Comparison of ENCODE assay signal across 14 cellular contexts in the genomic region with DNA sequence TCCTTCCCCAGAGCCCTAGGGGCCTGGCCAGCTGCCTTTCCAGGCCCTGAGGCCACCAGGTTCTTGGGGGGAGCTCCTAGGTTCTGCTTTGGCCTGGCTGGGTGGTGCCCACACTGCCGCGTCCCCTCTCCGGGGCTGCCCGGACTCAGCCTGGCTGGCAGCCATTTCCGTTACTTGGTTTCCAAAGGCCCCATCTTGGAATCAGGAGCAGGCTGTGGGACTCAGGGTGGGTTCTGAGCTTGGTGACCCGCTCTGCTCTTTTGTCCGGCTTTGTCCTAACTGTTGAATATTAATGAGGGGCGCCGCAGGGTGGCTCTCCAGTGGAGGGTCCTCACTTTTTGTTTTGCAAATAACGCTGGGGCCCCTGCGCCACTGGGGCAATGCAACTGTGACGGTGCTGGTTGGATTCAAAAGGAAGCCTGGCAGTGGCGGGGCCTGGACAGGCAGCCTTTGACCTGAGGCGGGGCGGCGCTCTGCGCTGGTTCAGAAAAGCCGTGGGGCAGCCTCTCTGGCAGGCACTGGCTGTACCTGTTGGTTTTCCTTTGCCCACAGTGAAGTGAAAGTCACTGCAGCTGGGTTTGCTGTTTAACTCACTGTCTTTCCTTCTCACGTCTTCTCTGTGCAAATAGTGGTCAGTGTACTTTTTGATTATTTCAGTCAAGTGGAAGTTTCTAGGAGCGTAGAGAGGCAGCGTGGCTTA. TPM values are rescaled to one million over a fixed set of nuclear protein-coding genes. Genes with fewer than 3 reads are reported as not detected.
A peak's percentile ranks its signal among the peaks of the same experiment; 100 is the strongest.
DNase-seq lines count a peak whose midpoint lies in the region; ATAC-seq and TF ChIP-seq lines count a peak whose summit lies in the region.
"Had no signal": no experiment of that assay in that cellular context is flagged by ENCODE, and none has a peak within 500 bp of the region (broad histone marks: within the 10 kb centered on the region; RNA-seq: fewer than 3 reads in every experiment).

No MANE protein-coding gene starts in this region.

- peaks cover 94% of the 10 kb centered on the region for H3K79me2 ChIP-seq in GM23338 (replicated peaks; ENCODE audit: insufficient read depth)

- H3K36me3 ChIP-seq in GM23338 (ENCODE audit: insufficient read depth) (no peaks in the 10 kb centered on the region), body of pancreas (replicated peaks in 1 of 2; ENCODE audit: insufficient read depth in 1 of 2, low read depth in 2 of 2) (no peaks in the 10 kb centered on the region), psoas muscle (ENCODE audit: insufficient read depth in 1 of 2, low read depth in 1 of 2) (no peaks in the 10 kb centered on the region), adrenal gland (replicated peaks in 1 of 2) (no peaks in the 10 kb centered on the region)

- TF ChIP-seq POLR2A in body of pancreas (IDR thresholded peaks at IDR 0.05) = no peak
- TF ChIP-seq POLR2A in adrenal gland (IDR thresholded peaks at IDR 0.05) = no peak

- peak in 1 of 2 experiments; percentile 21; a peak in 1 of 4 replicates for TF ChIP-seq CTCF in GM23338 (conservative IDR thresholded peaks at IDR 0.05; ENCODE audit: low read depth in 2 of 2)
- peak in 2 of 7 experiments; percentile 19 to 22 for TF ChIP-seq CTCF in body of pancreas (IDR thresholded peaks at IDR 0.05)
- no peak for TF ChIP-seq CTCF in psoas muscle (IDR thresholded peaks at IDR 0.05)
- no peak for TF ChIP-seq CTCF in adrenal gland (IDR thresholded peaks at IDR 0.05)

- H3K4me1 ChIP-seq in GM23338 (ENCODE audit: insufficient read depth) = peaks cover 43% of the 10 kb centered on the region
- H3K4me1 ChIP-seq in body of pancreas = peaks cover 61% of the 10 kb centered on the region
- H3K4me1 ChIP-seq in psoas muscle = peaks cover 81% of the 10 kb centered on the region
- peaks cover 30 to 68% of the 10 kb centered on the region in 2 donors for H3K4me1 ChIP-seq in adrenal gland (replicated peaks in 1 of 2)

- H3K9me3 Mint-ChIP-seq in GM23338 = no peaks in the 10 kb centered on the region

- H3K4me2 ChIP-seq in GM23338 = peak overlapping the region; percentile 71

- H3K27ac Mint-ChIP-seq in GM23338 = peak overlapping the region; percentile 83

- intact Hi-C loops in body of pancreas (cut with DNase I) (no loop called here), psoas muscle (cut with DNase I) (no loop called here), adrenal gland (cut with DNase I) (no loop called here)

- peak; percentile 98 for DNase-seq in GM23338 (ENCODE audit: low spot score)
- peak; percentile 73 to 85 (median 77) for DNase-seq in body of pancreas
- DNase-seq in islet precursor cell = peak; percentile 79
- peak in 1 of 2 donors; percentile 19 for DNase-seq in psoas muscle
- DNase-seq in adrenal gland = no peak
- no peak for DNase-seq in SK-N-DZ (ENCODE audit: low spot score)
- DNase-seq in GOT3 (lab: John Stamatoyannopoulos, UW) = no peak
- DNase-seq: activated CD4-positive, CD25-positive, alpha-beta regulatory T cell treated with anti-CD3 and anti-CD28 coated beads, Interleukin-2, amount 50 U/mL, for 72 hours; amniotic stem cell; DMS153; foreskin fibroblast; NCI-H187 had no signal

- H3K4me3 ChIP-seq in GM23338 (peak overlapping the region; percentile 35; the same call in 1 of the 2 replicates), body of pancreas (no peak overlapping the region), psoas muscle (peak overlapping the region; percentile 28), adrenal gland (no peak overlapping the region)

- H3K27ac ChIP-seq in GM23338 (ENCODE audit: low read depth) (peak overlapping the region; percentile 96), body of pancreas (peak overlapping the region; percentile 13 to 75 (median 60)), psoas muscle (no peak overlapping the region), adrenal gland (no peak overlapping the region)

- peaks cover 23% of the 10 kb centered on the region for H3F3A ChIP-seq in GM23338 (replicated peaks; ENCODE audit: low read depth)

- WGBS in body of pancreas, 2 donors = 30 to 46% methylated on average over 12 to 21 of the region's 21 CpGs
- 74 to 81% (median 78%) methylated on average over 21 of the region's 21 CpGs for WGBS in psoas muscle, 3 donors
- WGBS in adrenal gland, 4 donors = 84 to 91% (median 88%) methylated on average over 17 to 21 of the region's 21 CpGs

- ATAC-seq in GM23338 = peak; percentile 87
- peak; percentile 79 for ATAC-seq in body of pancreas
- no peak for ATAC-seq in psoas muscle
- no peak for ATAC-seq in GM21576 (IDR thresholded peaks at IDR 0.05; ENCODE audit: unreplicated experiment)
- ATAC-seq: HCT116 had no signal

- peaks cover 72% of the 10 kb centered on the region for H3K4me1 Mint-ChIP-seq in GM23338

- peaks cover 22% of the 10 kb centered on the region for H4K20me1 ChIP-seq in GM23338 (replicated peaks; ENCODE audit: insufficient read depth)

- H2AFZ ChIP-seq in GM23338 = no peak overlapping the region

- peak overlapping the region; percentile 36 for H3K4me3 Mint-ChIP-seq in GM23338

- H3K9me2 ChIP-seq in GM23338 (ENCODE audit: insufficient read depth) = no peaks in the 10 kb centered on the region

- H3K36me3 Mint-ChIP-seq in GM23338 (ENCODE audit: low read depth) = peaks cover 21% of the 10 kb centered on the region

- H3K27me3 ChIP-seq in GM23338 (ENCODE audit: insufficient read depth) (no peaks in the 10 kb centered on the region), body of pancreas (no peaks in the 10 kb centered on the region), psoas muscle (ENCODE audit: insufficient read depth in 3 of 3, low read length in 2 of 3) (no peaks in the 10 kb centered on the region), adrenal gland (no peaks in the 10 kb centered on the region)

- no peaks in the 10 kb centered on the region for H3K9me3 ChIP-seq in body of pancreas
- no peaks in the 10 kb centered on the region for H3K9me3 ChIP-seq in psoas muscle
- H3K9me3 ChIP-seq in adrenal gland (replicated peaks in 1 of 3) = no peaks in the 10 kb centered on the region

- peaks cover 35% of the 10 kb centered on the region for H3K27me3 Mint-ChIP-seq in GM23338 (ENCODE audit: insufficient read depth, low read depth, poor library complexity)

TF ChIP-seq in GM23338, 12 proteins besides CTCF, POLR2A, EP300 and RAD21:
- TF ChIP-seq CREB1 (CRISPR knock-in tag; IDR thresholded peaks at IDR 0.05; ENCODE audit: low read depth) = peak; percentile 76
- TF ChIP-seq, protein P1, sequence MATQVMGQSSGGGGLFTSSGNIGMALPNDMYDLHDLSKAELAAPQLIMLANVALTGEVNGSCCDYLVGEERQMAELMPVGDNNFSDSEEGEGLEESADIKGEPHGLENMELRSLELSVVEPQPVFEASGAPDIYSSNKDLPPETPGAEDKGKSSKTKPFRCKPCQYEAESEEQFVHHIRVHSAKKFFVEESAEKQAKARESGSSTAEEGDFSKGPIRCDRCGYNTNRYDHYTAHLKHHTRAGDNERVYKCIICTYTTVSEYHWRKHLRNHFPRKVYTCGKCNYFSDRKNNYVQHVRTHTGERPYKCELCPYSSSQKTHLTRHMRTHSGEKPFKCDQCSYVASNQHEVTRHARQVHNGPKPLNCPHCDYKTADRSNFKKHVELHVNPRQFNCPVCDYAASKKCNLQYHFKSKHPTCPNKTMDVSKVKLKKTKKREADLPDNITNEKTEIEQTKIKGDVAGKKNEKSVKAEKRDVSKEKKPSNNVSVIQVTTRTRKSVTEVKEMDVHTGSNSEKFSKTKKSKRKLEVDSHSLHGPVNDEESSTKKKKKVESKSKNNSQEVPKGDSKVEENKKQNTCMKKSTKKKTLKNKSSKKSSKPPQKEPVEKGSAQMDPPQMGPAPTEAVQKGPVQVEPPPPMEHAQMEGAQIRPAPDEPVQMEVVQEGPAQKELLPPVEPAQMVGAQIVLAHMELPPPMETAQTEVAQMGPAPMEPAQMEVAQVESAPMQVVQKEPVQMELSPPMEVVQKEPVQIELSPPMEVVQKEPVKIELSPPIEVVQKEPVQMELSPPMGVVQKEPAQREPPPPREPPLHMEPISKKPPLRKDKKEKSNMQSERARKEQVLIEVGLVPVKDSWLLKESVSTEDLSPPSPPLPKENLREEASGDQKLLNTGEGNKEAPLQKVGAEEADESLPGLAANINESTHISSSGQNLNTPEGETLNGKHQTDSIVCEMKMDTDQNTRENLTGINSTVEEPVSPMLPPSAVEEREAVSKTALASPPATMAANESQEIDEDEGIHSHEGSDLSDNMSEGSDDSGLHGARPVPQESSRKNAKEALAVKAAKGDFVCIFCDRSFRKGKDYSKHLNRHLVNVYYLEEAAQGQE (IDR thresholded peaks at IDR 0.05; ENCODE audit: unreplicated experiment) = no peak

RNA-seq across cellular contexts. Expression of a gene that starts 20.2 kb away (rescaled TPM):
- total RNA-seq in GM23338 (2014; rRNA removed; shearing (Covaris generic)) = 62.8 and 66.8 TPM in 2 replicates
- polyA plus RNA-seq in GM23338 (2016; fragmentation: Nextera tagmentation; extraction: Ambion mirVana) = 9.3 and 10.4 TPM in 2 replicates
- total RNA-seq in body of pancreas = 10 to 100 TPM; 15.8 to 33.0 TPM
- 10 to 100 TPM; 21.4 to 32.1 (median 30.3) TPM for total RNA-seq in psoas muscle
- 10 to 100 TPM in 2 of 3 donors, 1 to 10 TPM in 1; 7.7 to 20.9 (median 18.3) TPM for polyA plus RNA-seq in psoas muscle
- 10 to 100 TPM; 30.6 to 53.6 (median 43.7) TPM for total RNA-seq in adrenal gland
- 10 to 100 TPM in 2 of 3 donors, 1 to 10 TPM in 1; 9.4 to 21.2 (median 10.8) TPM for polyA plus RNA-seq in adrenal gland
- 2.4 and 3.1 TPM in 2 replicates for polyA plus RNA-seq in SK-N-DZ (2014; cell fraction: cytosol; rRNA removed)
- 1.2 and 7.3 TPM in 2 replicates for polyA plus RNA-seq in SK-N-DZ (2014; cell fraction: nucleus; rRNA removed)

RNA-seq across cellular contexts. Expression of a gene that starts 53.7 kb away (rescaled TPM):
- 54.3 and 79.1 TPM in 2 replicates for total RNA-seq in GM23338 (2014; rRNA removed; shearing (Covaris generic))
- polyA plus RNA-seq in GM23338 (2016; fragmentation: Nextera tagmentation; extraction: Ambion mirVana) (167 and 173 TPM in 2 replicates), psoas muscle (10 to 100 TPM; 22.1 to 48.1 (median 28.2) TPM), adrenal gland (100 to 1,000 TPM in 2 of 3 donors, 1 to 10 TPM in 1; 2.7 to 185 (median 160) TPM)
- total RNA-seq in body of pancreas (10 to 100 TPM; 19.8 to 23.6 TPM), psoas muscle (10 to 100 TPM; 17.8 to 26.3 (median 19.4) TPM), adrenal gland (100 to 1,000 TPM in 1 of 8 donors, 10 to 100 TPM in 7; 26.4 to 106 (median 62.0) TPM)
- 31.2 and 35.3 TPM in 2 replicates for polyA plus RNA-seq in SK-N-DZ (2014; cell fraction: cytosol; rRNA removed)
- polyA plus RNA-seq in SK-N-DZ (2014; cell fraction: nucleus; rRNA removed) = 35.9 and 59.0 TPM in 2 replicates

Comparison
In these comparisons a context has a peak if more than half of its experiments do, and no peak if none do; other contexts are left out.
1. ATAC-seq: peak in GM23338 (single experiment) and body of pancreas (single experiment); none in psoas muscle (0 of 4) and GM21576 (single experiment).
2. DNase-seq: peak in GM23338 (single experiment), body of pancreas (4 of 4) and islet precursor cell (single experiment); none in adrenal gland (0 of 7), SK-N-DZ (single experiment) and GOT3 (single experiment).
3. H3K27ac ChIP-seq: peak in GM23338 (single experiment) and body of pancreas (4 of 4); none in psoas muscle (single experiment) and adrenal gland (0 of 5).
4. H3K4me3 ChIP-seq: peak in GM23338 (single experiment) and psoas muscle (single experiment); none in body of pancreas (0 of 2) and adrenal gland (0 of 4).